In genomic region chr1:43992232-43992995, GRCh38 we compare ENCODE assay signal across 8 cellular contexts.
DNase-seq lines count a peak whose midpoint lies in the region; ATAC-seq, FAIRE-seq and TF ChIP-seq lines count a peak whose summit lies in the region.

No MANE protein-coding gene starts in this region.

- peak overlapping the region; percentile 90 to 93 (median 91) for H3K4me3 Mint-ChIP-seq in nephron

- no peaks in the 10 kb centered on the region for H3K9me2 ChIP-seq in MM.1S (replicated peaks; ENCODE audit: insufficient read depth, low read length)

- no peaks in the 10 kb centered on the region for H3K27me3 ChIP-seq in MM.1S (replicated peaks; ENCODE audit: insufficient read depth, low read length)

- no peaks in the 10 kb centered on the region for H3K79me2 ChIP-seq in MM.1S (ENCODE audit: low read length)

- ATAC-seq in HG03039 (IDR thresholded peaks at IDR 0.05; ENCODE audit: unreplicated experiment) (no peak), HG02678 (IDR thresholded peaks at IDR 0.05; ENCODE audit: unreplicated experiment) (no peak)

- H3K27ac ChIP-seq in C4-2B (peak overlapping the region; percentile 75), MM.1S (ENCODE audit: low read length) (peak overlapping the region; percentile 10; the same call in 1 of the 2 replicates), coronary artery (peak overlapping the region; percentile 84 to 89)

- no peak for FAIRE-seq in D721Med (lab: Jason Lieb, UNC)

- peak overlapping the region; percentile 75 for H3K4me3 ChIP-seq in MM.1S (ENCODE audit: low read length)
- peak overlapping the region; percentile 84 for H3K4me3 ChIP-seq in coronary artery

- TF ChIP-seq CTCF in C4-2B (conservative IDR thresholded peaks at IDR 0.05) = no peak
- no peak for TF ChIP-seq CTCF in MM.1S (IDR thresholded peaks at IDR 0.05; ENCODE audit: low read length)
- TF ChIP-seq CTCF in coronary artery (IDR thresholded peaks at IDR 0.05) = no peak
- no peak for TF ChIP-seq CTCF in nephron (IDR thresholded peaks at IDR 0.05; ENCODE audit: unreplicated experiment in 3 of 3)
- TF ChIP-seq CTCF in D721Med (IDR thresholded peaks at IDR 0.05; ENCODE audit: insufficient read depth, missing control alignments) = no peak

- no peaks in the 10 kb centered on the region for H4K20me1 ChIP-seq in MM.1S (ENCODE audit: insufficient read depth, low read length)

- peaks cover 15% of the 10 kb centered on the region for H3K4me1 Mint-ChIP-seq in nephron

- H3K27ac Mint-ChIP-seq in nephron = peak overlapping the region in 2 of 3 experiments; percentile 62 to 66

- peak overlapping the region; percentile 91 for H2AFZ ChIP-seq in MM.1S (ENCODE audit: low read length)

- H3K36me3 ChIP-seq in MM.1S (replicated peaks; ENCODE audit: insufficient read depth, low read length) = no peaks in the 10 kb centered on the region

- peaks cover 16% of the 10 kb centered on the region for H3F3A ChIP-seq in MM.1S (ENCODE audit: insufficient read depth, low read length)

- peak overlapping the region; percentile 37; the same call in 1 of the 2 replicates for H3K9ac ChIP-seq in MM.1S (ENCODE audit: low read length)

- DNase-seq in MM.1S = no peak
- no peak for DNase-seq in coronary artery (ENCODE audit: low spot score)
- no peak for DNase-seq in D721Med (ENCODE audit: insufficient read length, low spot score)
- DNase-seq in activated CD8-positive, alpha-beta memory T cell treated with anti-CD3 and anti-CD28 coated beads, Interleukin-2, amount 50 U/mL, for 48 hours = no peak

- peaks cover 6% of the 10 kb centered on the region for H3K27me3 Mint-ChIP-seq in nephron (ENCODE audit: low read depth)

- H3K36me3 Mint-ChIP-seq in nephron (ENCODE audit: low read depth) = peaks cover 6% of the 10 kb centered on the region

- H3K4me1 ChIP-seq in MM.1S (ENCODE audit: low read length) = peaks cover 17% of the 10 kb centered on the region

- H3K9me3 Mint-ChIP-seq in nephron = no peaks in the 10 kb centered on the region

- no peaks in the 10 kb centered on the region for H3K9me3 ChIP-seq in MM.1S (replicated peaks; ENCODE audit: insufficient read depth, low read length)

- peak overlapping the region; percentile 87 for H3K4me2 ChIP-seq in MM.1S (ENCODE audit: low read depth, low read length)

Comparison
In these comparisons a context has a peak if more than half of its experiments do, and no peak if none do; other contexts are left out.
1. H3K27ac ChIP-seq: peak in every context shown above with its lines; median percentile 86 in coronary artery; 75 in C4-2B; 10 in MM.1S.